8 cellular contexts compared by ENCODE assay signal in genomic region chr1:15410884-15411245, GRCh38. TPM values are rescaled to one million over a fixed set of nuclear protein-coding genes. Genes with fewer than 3 reads are reported as not detected.
DNase-seq lines count a peak whose midpoint lies in the region; ATAC-seq, FAIRE-seq and TF ChIP-seq lines count a peak whose summit lies in the region.

No MANE protein-coding gene starts in this region.

- H3K36me3 Mint-ChIP-seq in T-cell: peaks cover 7% of the 10 kb centered on the region

- H3K9me3 Mint-ChIP-seq in T-cell: no peaks in the 10 kb centered on the region

- H3K27ac Mint-ChIP-seq in T-cell: peak overlapping the region; percentile 77 to 79

- TF ChIP-seq CTCF in fibroblast of villous mesenchyme (IDR thresholded peaks at IDR 0.05; ENCODE audit: insufficient read depth, low read depth, low read length) (no peak), D721Med (IDR thresholded peaks at IDR 0.05; ENCODE audit: insufficient read depth, missing control alignments) (no peak)

- CTCF ChIA-PET in T-cell (lab: Charles Lee): no interaction called here

- no peak for TF ChIP-seq POLR2A in GM12892 (IDR thresholded peaks at IDR 0.05; ENCODE audit: low read depth, low read length)

- H3K27me3 Mint-ChIP-seq in T-cell: no peaks in the 10 kb centered on the region

- peaks cover 49 to 72% (median 62%) of the 10 kb centered on the region in 3 donors for H3K4me1 Mint-ChIP-seq in T-cell

- peak overlapping the region; percentile 82 for H3K4me3 ChIP-seq in fibroblast of villous mesenchyme (ENCODE audit: low read depth, low read length)
- H3K4me3 ChIP-seq in skeletal muscle cell (ENCODE audit: low read depth, low read length): peak overlapping the region; percentile 89

- DNase-seq in GM12892 (ENCODE audit: insufficient read length): no peak
- no peak for DNase-seq in T-cell
- DNase-seq in fibroblast of villous mesenchyme (ENCODE audit: low read depth): no peak
- no peak for DNase-seq in skeletal muscle cell (ENCODE audit: low read depth)
- no peak for DNase-seq in NCI-H345 (lab: John Stamatoyannopoulos, UW)
- DNase-seq in midbrain (lab: John Stamatoyannopoulos, UW): no peak
- no peak for DNase-seq in D721Med (ENCODE audit: insufficient read length, low spot score)

- H3K4me3 Mint-ChIP-seq in T-cell: peak overlapping the region; percentile 86 to 95 (median 91)

- FAIRE-seq in GM12892 (lab: Jason Lieb, UNC) (peak; percentile 33), D721Med (lab: Jason Lieb, UNC) (no peak)

- POLR2A ChIA-PET in T-cell (lab: Charles Lee): interaction anchor here (0.5 to 0.7 kb wide), 3 partner anchors 26 to 424 kb away, joined by 4 to 5 read pairs (median 4); no protein-coding TSS in a partner anchor

- ATAC-seq in T-cell (replicated peaks in 1 of 4) (no peak), GM19395 (IDR thresholded peaks at IDR 0.05; ENCODE audit: unreplicated experiment) (no peak)

RNA-seq across cellular contexts. Expression of gene EFHD2, which starts 1.2 kb away (rescaled TPM):
- polyA plus RNA-seq in GM12892 (2012; ENCODE audit: missing spikeins): 20.3 TPM
- total RNA-seq in T-cell (100 to 1,000 TPM in 1 of 5 donors, 10 to 100 TPM in 4; 49.1 to 125 (median 63.6) TPM), fibroblast of villous mesenchyme (36.3 and 42.2 TPM in 2 replicates)

RNA-seq across cellular contexts. Expression of gene CTRC, which starts 27.4 kb away (rescaled TPM):
- not detected for polyA plus RNA-seq in GM12892 (2012; ENCODE audit: missing spikeins)
- 1 to 10 TPM; 1.0 to 4.0 (median 3.6) TPM for total RNA-seq in T-cell
- not detected in 2 replicates for total RNA-seq in fibroblast of villous mesenchyme

RNA-seq across cellular contexts. Expression of gene CELA2A, which starts 45.7 kb away (rescaled TPM):
- not detected for polyA plus RNA-seq in GM12892 (2012; ENCODE audit: missing spikeins)
- total RNA-seq in T-cell (1 to 10 TPM in 3 of 5 donors, not detected in 2; 1.3 to 1.8 (median 1.5) TPM), fibroblast of villous mesenchyme (not detected in 2 replicates)
